ENCODE assay signal across 33 cellular contexts in the genomic region with DNA sequence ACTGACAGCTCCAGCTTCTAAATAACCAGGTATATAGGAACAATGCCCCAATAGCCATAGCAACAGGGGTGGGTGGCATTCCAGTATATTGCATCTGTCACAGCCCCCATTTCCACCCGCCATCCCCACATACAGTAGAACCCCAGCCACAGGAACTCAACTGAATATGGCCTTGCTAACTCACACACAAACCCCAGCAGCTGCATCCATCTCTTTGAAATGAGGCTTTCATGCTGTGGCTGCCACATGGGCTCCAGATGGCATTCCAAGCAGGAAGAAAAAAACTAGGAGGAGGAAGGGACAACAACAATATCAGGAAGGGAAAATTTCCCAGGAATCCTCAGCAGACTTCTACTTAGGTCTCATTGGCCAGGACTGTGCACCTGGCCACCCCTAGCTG. TPM values are rescaled to one million over a fixed set of nuclear protein-coding genes. Genes with fewer than 3 reads are reported as not detected.
DNase-seq lines count a peak whose midpoint lies in the region; ATAC-seq lines count a peak whose summit lies in the region.
"Had no signal": no experiment of that assay in that cellular context is flagged by ENCODE, and none has a peak within 500 bp of the region (broad histone marks: within the 10 kb centered on the region; RNA-seq: fewer than 3 reads in every experiment).

No MANE protein-coding gene starts in this region.

- H3K4me3 ChIP-seq in CD4-positive, alpha-beta memory T cell (ENCODE audit: low read length in 2 of 2) = no peak overlapping the region
- H3K4me3 ChIP-seq: coronary artery, ovary, skin epidermis, uterus had no signal

- CTCF ChIA-PET in activated CD4-positive, alpha-beta T cell treated with anti-CD3 and anti-CD28 coated beads for 36 hours (lab: Charles Lee) = interaction anchor here (0.6 kb wide), 1 partner anchor 64 kb away, joined by 3 read pairs; no protein-coding TSS in a partner anchor
- CTCF ChIA-PET in CD4-positive, alpha-beta memory T cell (lab: Charles Lee; ENCODE audit: partially characterized antibody) = interaction anchor here (1.2 to 4.8 kb wide), 2 partner anchors 17 to 73 kb away, joined by 4 to 48 read pairs; a partner anchor contains a TSS

- H3K4me3 Mint-ChIP-seq in activated CD4-positive, alpha-beta T cell treated with anti-CD3 and anti-CD28 coated beads, Interleukin-2, amount 10 ng/mL, durations not matched to agents 24 days and 14 days = no peak overlapping the region
- no peak overlapping the region for H3K4me3 Mint-ChIP-seq in activated CD4-positive, alpha-beta T cell treated with anti-CD3 and anti-CD28 coated beads for 36 hours
- peak overlapping the region in 3 of 8 donors; percentile 13 to 79 (median 56) for H3K4me3 Mint-ChIP-seq in CD4-positive, alpha-beta memory T cell
- H3K4me3 Mint-ChIP-seq in effector memory CD8-positive, alpha-beta T cell = peak overlapping the region; percentile 24 to 29
- H3K4me3 Mint-ChIP-seq: activated naive CD8-positive, alpha-beta T cell; CD4-positive, alpha-beta T cell; H9; neural crest cell; WTC11 had no signal

- intact Hi-C loops in activated CD4-positive, alpha-beta T cell treated with anti-CD3 and anti-CD28 coated beads, Interleukin-2, amount 10 ng/mL, durations not matched to agents 24 days and 14 days (cut with micrococcal nuclease) = loop anchor here (5.0 to 10.0 kb wide), 3 partner anchors 320 to 1192 kb away; no protein-coding TSS in a partner anchor
- intact Hi-C loops in activated CD4-positive, alpha-beta T cell treated with anti-CD3 and anti-CD28 coated beads for 36 hours (cut with DNase I, micrococcal nuclease) = loop anchor here (5.0 to 10.0 kb wide), 3 partner anchors 435 to 702 kb away; a partner anchor contains a TSS
- intact Hi-C loops in CD4-positive, alpha-beta memory T cell (cut with micrococcal nuclease) = no loop called here

- H3K36me3 Mint-ChIP-seq in activated CD4-positive, alpha-beta T cell treated with anti-CD3 and anti-CD28 coated beads, Interleukin-2, amount 10 ng/mL, durations not matched to agents 24 days and 14 days (ENCODE audit: low read depth) = peaks cover 4% of the 10 kb centered on the region
- no peaks in the 10 kb centered on the region for H3K36me3 Mint-ChIP-seq in activated CD4-positive, alpha-beta T cell treated with anti-CD3 and anti-CD28 coated beads for 36 hours (ENCODE audit: low read depth)
- no peaks in the 10 kb centered on the region for H3K36me3 Mint-ChIP-seq in CD4-positive, alpha-beta memory T cell
- H3K36me3 Mint-ChIP-seq in effector memory CD8-positive, alpha-beta T cell (ENCODE audit: insufficient read depth) = peaks cover 10% of the 10 kb centered on the region
- H3K36me3 Mint-ChIP-seq: activated naive CD8-positive, alpha-beta T cell; WTC11 had no signal

- no peaks in the 10 kb centered on the region for H3K36me3 ChIP-seq in CD4-positive, alpha-beta memory T cell (ENCODE audit: insufficient read depth, low read length)
- H3K36me3 ChIP-seq: ovary, uterus had no signal

- no peak for ATAC-seq in activated CD4-positive, alpha-beta T cell treated with anti-CD3 and anti-CD28 coated beads for 36 hours
- no peak for ATAC-seq in effector memory CD8-positive, alpha-beta T cell (replicated peaks)
- ATAC-seq in GM21447 (IDR thresholded peaks at IDR 0.05; ENCODE audit: unreplicated experiment) = no peak
- no peak for ATAC-seq in GM21381 (IDR thresholded peaks at IDR 0.05; ENCODE audit: unreplicated experiment)
- ATAC-seq: left colon, WTC11 had no signal

- no peaks in the 10 kb centered on the region for H3K9me3 ChIP-seq in CD4-positive, alpha-beta memory T cell (ENCODE audit: control insufficient read depth in 1 of 2, low read length in 2 of 2)
- H3K9me3 ChIP-seq: ovary, uterus had no signal

- H3K9me3 Mint-ChIP-seq in activated CD4-positive, alpha-beta T cell treated with anti-CD3 and anti-CD28 coated beads, Interleukin-2, amount 10 ng/mL, durations not matched to agents 24 days and 14 days = no peaks in the 10 kb centered on the region
- no peaks in the 10 kb centered on the region for H3K9me3 Mint-ChIP-seq in activated CD4-positive, alpha-beta T cell treated with anti-CD3 and anti-CD28 coated beads for 36 hours (ENCODE audit: low read depth)
- no peaks in the 10 kb centered on the region for H3K9me3 Mint-ChIP-seq in CD4-positive, alpha-beta memory T cell
- peaks cover 0 to 8% of the 10 kb centered on the region in 2 donors for H3K9me3 Mint-ChIP-seq in effector memory CD8-positive, alpha-beta T cell
- H3K9me3 Mint-ChIP-seq: activated T-helper 2 cell treated with anti-CD3 and anti-CD28 coated beads, Interferon-gamma antibody, Interleukin-2, Interleukin-4, amounts not matched to agents 10 μg/mL and 5 μg/mL and 100 μg/mL, durations not matched to agents 14 hours and 24 hours and 36 hours; CD4-positive, alpha-beta T cell; H9; neural crest cell; WTC11 had no signal

- peak overlapping the region; percentile 62 for H3K27ac Mint-ChIP-seq in activated CD4-positive, alpha-beta T cell treated with anti-CD3 and anti-CD28 coated beads, Interleukin-2, amount 10 ng/mL, durations not matched to agents 24 days and 14 days
- no peak overlapping the region for H3K27ac Mint-ChIP-seq in activated CD4-positive, alpha-beta T cell treated with anti-CD3 and anti-CD28 coated beads for 36 hours
- peak overlapping the region; percentile 38 to 92 (median 71) for H3K27ac Mint-ChIP-seq in CD4-positive, alpha-beta memory T cell
- H3K27ac Mint-ChIP-seq in effector memory CD8-positive, alpha-beta T cell = peak overlapping the region; percentile 94 to 95
- H3K27ac Mint-ChIP-seq: activated naive CD8-positive, alpha-beta T cell; CD4-positive, alpha-beta T cell; H9; WTC11 had no signal

- peaks cover 88% of the 10 kb centered on the region for H3K4me1 ChIP-seq in CD4-positive, alpha-beta memory T cell (ENCODE audit: insufficient read depth, low read length)
- H3K4me1 ChIP-seq: uterus had no signal

- H3K27me3 Mint-ChIP-seq in activated CD4-positive, alpha-beta T cell treated with anti-CD3 and anti-CD28 coated beads, Interleukin-2, amount 10 ng/mL, durations not matched to agents 24 days and 14 days = peaks cover 4% of the 10 kb centered on the region
- peaks cover 23% of the 10 kb centered on the region for H3K27me3 Mint-ChIP-seq in activated CD4-positive, alpha-beta T cell treated with anti-CD3 and anti-CD28 coated beads for 36 hours
- no peaks in the 10 kb centered on the region for H3K27me3 Mint-ChIP-seq in CD4-positive, alpha-beta memory T cell
- H3K27me3 Mint-ChIP-seq in effector memory CD8-positive, alpha-beta T cell = no peaks in the 10 kb centered on the region
- H3K27me3 Mint-ChIP-seq: activated naive CD8-positive, alpha-beta T cell; CD4-positive, alpha-beta T cell had no signal

- DNase-seq in activated CD4-positive, alpha-beta T cell treated with anti-CD3 and anti-CD28 coated beads, Interleukin-2, amount 10 ng/mL, durations not matched to agents 24 days and 14 days = no peak
- DNase-seq in activated CD4-positive, alpha-beta T cell treated with anti-CD3 and anti-CD28 coated beads for 36 hours = no peak
- DNase-seq in CD4-positive, alpha-beta memory T cell = no peak
- peak; percentile 9 for DNase-seq in LHCN-M2 (ENCODE audit: low read depth)
- DNase-seq in effector memory CD8-positive, alpha-beta T cell = no peak
- no peak for DNase-seq in NCI-H187 treated with DMSO at 0.1 percent for 48 hours (lab: John Stamatoyannopoulos, UW)
- DNase-seq: aorta; CD4-positive, alpha-beta T cell; effector memory CD4-positive, alpha-beta T cell; glutamatergic neuron; H9; left colon; mammary epithelial cell; NCI-H1417 treated with DMSO at 0.1 percent for 48 hours; NCI-H2081 treated with DMSO at 0.1 percent for 48 hours; NCI-H446; NCI-H774; ovary; stimulated activated naive CD4-positive, alpha-beta T cell; uterus had no signal

- no peaks in the 10 kb centered on the region for H3K27me3 ChIP-seq in CD4-positive, alpha-beta memory T cell (ENCODE audit: insufficient read depth, low read length)
- H3K27me3 ChIP-seq: ovary, uterus had no signal

- POLR2A ChIA-PET in activated CD4-positive, alpha-beta T cell treated with anti-CD3 and anti-CD28 coated beads for 36 hours (lab: Charles Lee) = no interaction called here
- POLR2A ChIA-PET in CD4-positive, alpha-beta memory T cell (lab: Charles Lee; ENCODE audit: partially characterized antibody) = no interaction called here

- no peak overlapping the region for H3K27ac ChIP-seq in CD4-positive, alpha-beta memory T cell (ENCODE audit: low read depth, low read length)
- H3K27ac ChIP-seq: coronary artery, ovary, uterus had no signal

- peaks cover 82% of the 10 kb centered on the region for H3K4me1 Mint-ChIP-seq in activated CD4-positive, alpha-beta T cell treated with anti-CD3 and anti-CD28 coated beads, Interleukin-2, amount 10 ng/mL, durations not matched to agents 24 days and 14 days
- peaks cover 83% of the 10 kb centered on the region for H3K4me1 Mint-ChIP-seq in activated CD4-positive, alpha-beta T cell treated with anti-CD3 and anti-CD28 coated beads for 36 hours
- peaks cover 66 to 94% (median 84%) of the 10 kb centered on the region in 4 donors for H3K4me1 Mint-ChIP-seq in CD4-positive, alpha-beta memory T cell
- H3K4me1 Mint-ChIP-seq in effector memory CD8-positive, alpha-beta T cell (ENCODE audit: low read depth in 2 of 2) = peaks cover 76 to 86% of the 10 kb centered on the region in 2 donors
- H3K4me1 Mint-ChIP-seq: H9, neural crest cell, WTC11 had no signal

RNA-seq across cellular contexts. Expression of a gene that starts 54.6 kb away (rescaled TPM):
- total RNA-seq in activated CD4-positive, alpha-beta T cell treated with anti-CD3 and anti-CD28 coated beads, Interleukin-2, amount 10 ng/mL, durations not matched to agents 24 days and 14 days = not detected in 2 replicates
- total RNA-seq in activated CD4-positive, alpha-beta T cell treated with anti-CD3 and anti-CD28 coated beads for 36 hours = not detected
- total RNA-seq in CD4-positive, alpha-beta memory T cell = under 1 TPM; 0.29 to 0.55 TPM
- polyA plus RNA-seq in CD4-positive, alpha-beta memory T cell = under 1 TPM in 1 of 2 donors, not detected in 1; 0.60 TPM
- not detected in 2 replicates for total RNA-seq in LHCN-M2 (2014; rRNA removed)
- polyA plus RNA-seq in LHCN-M2 (2012) = not detected
- total RNA-seq: activated T-helper 2 cell treated with anti-CD3 and anti-CD28 coated beads, Interferon-gamma antibody, Interleukin-2, Interleukin-4, amounts not matched to agents 10 μg/mL and 5 μg/mL and 100 μg/mL, durations not matched to agents 14 hours and 24 hours and 36 hours; CD4-positive, alpha-beta T cell; fibroblast of villous mesenchyme; H9; mucosa of gallbladder; neural crest cell; ovary; renal cortical epithelial cell; temporal lobe; uterus; WTC11 had no signal
- polyA plus RNA-seq: aorta, esophagus, mammary epithelial cell, ovary had no signal

RNA-seq across cellular contexts. Expression of a gene that starts 57.1 kb away (rescaled TPM):
- 6.1 and 6.8 TPM in 2 replicates for total RNA-seq in activated CD4-positive, alpha-beta T cell treated with anti-CD3 and anti-CD28 coated beads, Interleukin-2, amount 10 ng/mL, durations not matched to agents 24 days and 14 days
- total RNA-seq in activated CD4-positive, alpha-beta T cell treated with anti-CD3 and anti-CD28 coated beads for 36 hours = under 1 TPM in 1 of 2 experiments, not detected in 1; 0.09 TPM
- 10 to 100 TPM; 16.3 to 18.4 TPM for total RNA-seq in CD4-positive, alpha-beta memory T cell
- 10 to 100 TPM; 39.7 to 64.7 TPM for polyA plus RNA-seq in CD4-positive, alpha-beta memory T cell
- total RNA-seq in LHCN-M2 (2014; rRNA removed) = not detected in 2 replicates
- not detected for polyA plus RNA-seq in LHCN-M2 (2012)
- total RNA-seq: fibroblast of villous mesenchyme, H9, mammary epithelial cell, neural crest cell, renal cortical epithelial cell, WTC11 had no signal
- polyA plus RNA-seq: mammary epithelial cell had no signal

Comparison
In these comparisons a context has a peak if more than half of its experiments do, and no peak if none do; other contexts are left out.
1. H3K4me3 Mint-ChIP-seq: peak in effector memory CD8-positive, alpha-beta T cell (2 of 2); none in activated CD4-positive, alpha-beta T cell treated with anti-CD3 and anti-CD28 coated beads, Interleukin-2, amount 10 ng/mL, durations not matched to agents 24 days and 14 days (single experiment) and activated CD4-positive, alpha-beta T cell treated with anti-CD3 and anti-CD28 coated beads for 36 hours (single experiment).